In genomic region chrX:22594771-22595170, GRCh38 we compare ENCODE assay signal across 30 cellular contexts.
"Had no signal": no experiment of that assay in that cellular context is flagged by ENCODE, and none has a peak within 500 bp of the region (broad histone marks: within the 10 kb centered on the region; RNA-seq: fewer than 3 reads in every experiment).

No MANE protein-coding gene starts in this region.

- H3K4me1 ChIP-seq: adrenal gland, body of pancreas, esophagus muscularis mucosa, foreskin keratinocyte, gastrocnemius medialis, heart left ventricle had no signal

- H3K4me3 ChIP-seq: adrenal gland, body of pancreas, coronary artery, dorsolateral prefrontal cortex, esophagus muscularis mucosa, gastrocnemius medialis, heart left ventricle had no signal

- H3K9me3 ChIP-seq: adrenal gland, body of pancreas, gastrocnemius medialis, heart left ventricle had no signal

- H3K9me3 Mint-ChIP-seq: activated CD4-positive, alpha-beta memory T cell treated with anti-CD3 and anti-CD28 coated beads, Interleukin-2, amount 10 ng/mL, durations not matched to agents 7 days and 5 days; activated CD4-positive, alpha-beta T cell treated with anti-CD3 and anti-CD28 coated beads, Interleukin-2, amount 10 ng/mL, durations not matched to agents 7 days and 5 days; activated naive CD4-positive, alpha-beta T cell treated with anti-CD3 and anti-CD28 coated beads, Interleukin-2, amount 50 U/mL, for 24 hours; activated naive CD8-positive, alpha-beta T cell treated with anti-CD3 and anti-CD28 coated beads, Interleukin-2, amount 50 U/mL, for 24 hours; activated T-cell treated with anti-CD3 and anti-CD28 coated beads, Interleukin-2, amount 50 U/mL, for 4 hours; activated T-helper 17 cell treated with anti-CD3 and anti-CD28 coated beads, Interleukin-2, amount 50 U/mL, for 72 hours; dendritic cell treated with granulocyte-macrophage colony-stimulating factor and Interleukin-4, amounts not matched to agents 40 ng/mL and 50 ng/mL, for 4 days; endodermal cell; WTC11 had no signal

- H3K27me3 ChIP-seq: adrenal gland, body of pancreas, esophagus muscularis mucosa, foreskin keratinocyte, gastrocnemius medialis, heart left ventricle had no signal

- DNase-seq: activated CD4-positive, alpha-beta memory T cell treated with anti-CD3 and anti-CD28 coated beads, Interleukin-2, amount 10 ng/mL, durations not matched to agents 7 days and 5 days; activated CD4-positive, alpha-beta T cell treated with anti-CD3 and anti-CD28 coated beads for 1 hour; activated CD4-positive, alpha-beta T cell treated with anti-CD3 and anti-CD28 coated beads for 4 hours; activated CD4-positive, alpha-beta T cell treated with anti-CD3 and anti-CD28 coated beads, Interleukin-2, amount 10 ng/mL, durations not matched to agents 7 days and 5 days; activated CD4-positive, alpha-beta T cell treated with anti-CD3 and anti-CD28 coated beads, Interleukin-2, amount 50 U/mL, for 4 hours; activated effector memory CD4-positive, alpha-beta T cell treated with Interleukin-2 at 50 U/mL for 16 hours; activated naive CD4-positive, alpha-beta T cell treated with anti-CD3 and anti-CD28 coated beads for 36 hours; activated naive CD8-positive, alpha-beta T cell treated with anti-CD3 and anti-CD28 coated beads for 36 hours; activated naive CD8-positive, alpha-beta T cell treated with anti-CD3 and anti-CD28 coated beads, Interleukin-2, amount 50 U/mL, for 24 hours; activated T-cell treated with anti-CD3 and anti-CD28 coated beads, Interleukin-2, amount 50 U/mL, for 4 hours; adrenal gland; amygdala; aorta; body of pancreas; effector memory CD4-positive, alpha-beta T cell; endodermal cell; erythroblast; foreskin keratinocyte; gastrocnemius medialis; glutamatergic neuron; heart left ventricle; T-helper 2 cell had no signal

- H3K36me3 Mint-ChIP-seq: activated naive CD4-positive, alpha-beta T cell treated with anti-CD3 and anti-CD28 coated beads, Interleukin-2, amount 50 U/mL, for 24 hours; activated naive CD8-positive, alpha-beta T cell treated with anti-CD3 and anti-CD28 coated beads for 36 hours; WTC11 had no signal

- H3K36me3 ChIP-seq: adrenal gland, esophagus muscularis mucosa, gastrocnemius medialis, heart left ventricle had no signal

- H3K4me1 Mint-ChIP-seq: activated CD4-positive, alpha-beta memory T cell treated with anti-CD3 and anti-CD28 coated beads, Interleukin-2, amount 10 ng/mL, durations not matched to agents 7 days and 5 days; activated CD4-positive, alpha-beta T cell treated with anti-CD3 and anti-CD28 coated beads, Interleukin-2, amount 10 ng/mL, durations not matched to agents 7 days and 5 days; activated naive CD4-positive, alpha-beta T cell treated with anti-CD3 and anti-CD28 coated beads, Interleukin-2, amount 50 U/mL, for 24 hours; activated naive CD8-positive, alpha-beta T cell treated with anti-CD3 and anti-CD28 coated beads for 36 hours; activated naive CD8-positive, alpha-beta T cell treated with anti-CD3 and anti-CD28 coated beads, Interleukin-2, amount 50 U/mL, for 24 hours; activated T-helper 17 cell treated with anti-CD3 and anti-CD28 coated beads, Interleukin-2, amount 50 U/mL, for 72 hours; endodermal cell; WTC11 had no signal

- ATAC-seq: activated naive CD8-positive, alpha-beta T cell treated with anti-CD3 and anti-CD28 coated beads, Interleukin-2, amount 50 U/mL, for 24 hours; activated T-cell treated with anti-CD3 and anti-CD28 coated beads, Interleukin-2, amount 50 U/mL, for 4 hours; activated T-helper 17 cell treated with anti-CD3 and anti-CD28 coated beads, Interleukin-2, amount 50 U/mL, for 72 hours; body of pancreas; foreskin keratinocyte; gastrocnemius medialis; heart left ventricle; WTC11 had no signal

- H3K4me3 Mint-ChIP-seq: activated CD4-positive, alpha-beta memory T cell treated with anti-CD3 and anti-CD28 coated beads, Interleukin-2, amount 10 ng/mL, durations not matched to agents 7 days and 5 days; activated CD4-positive, alpha-beta T cell treated with anti-CD3 and anti-CD28 coated beads, Interleukin-2, amount 10 ng/mL, durations not matched to agents 7 days and 5 days; activated naive CD4-positive, alpha-beta T cell treated with anti-CD3 and anti-CD28 coated beads for 36 hours; activated naive CD4-positive, alpha-beta T cell treated with anti-CD3 and anti-CD28 coated beads, Interleukin-2, amount 50 U/mL, for 24 hours; activated naive CD8-positive, alpha-beta T cell treated with anti-CD3 and anti-CD28 coated beads for 36 hours; activated naive CD8-positive, alpha-beta T cell treated with anti-CD3 and anti-CD28 coated beads, Interleukin-2, amount 50 U/mL, for 24 hours; activated T-cell treated with anti-CD3 and anti-CD28 coated beads, Interleukin-2, amount 50 U/mL, for 4 hours; activated T-helper 17 cell treated with anti-CD3 and anti-CD28 coated beads, Interleukin-2, amount 50 U/mL, for 72 hours; dendritic cell treated with granulocyte-macrophage colony-stimulating factor and Interleukin-4, amounts not matched to agents 40 ng/mL and 50 ng/mL, for 4 days; endodermal cell; WTC11 had no signal

- H3K27ac ChIP-seq: adrenal gland, body of pancreas, coronary artery, dorsolateral prefrontal cortex, esophagus muscularis mucosa, foreskin keratinocyte, gastrocnemius medialis, heart left ventricle, VCaP had no signal

- H3K27me3 Mint-ChIP-seq: activated CD4-positive, alpha-beta memory T cell treated with anti-CD3 and anti-CD28 coated beads, Interleukin-2, amount 10 ng/mL, durations not matched to agents 7 days and 5 days; activated CD4-positive, alpha-beta T cell treated with anti-CD3 and anti-CD28 coated beads, Interleukin-2, amount 10 ng/mL, durations not matched to agents 7 days and 5 days; activated naive CD4-positive, alpha-beta T cell treated with anti-CD3 and anti-CD28 coated beads, Interleukin-2, amount 50 U/mL, for 24 hours; activated naive CD8-positive, alpha-beta T cell treated with anti-CD3 and anti-CD28 coated beads for 36 hours; activated naive CD8-positive, alpha-beta T cell treated with anti-CD3 and anti-CD28 coated beads, Interleukin-2, amount 50 U/mL, for 24 hours; activated T-helper 17 cell treated with anti-CD3 and anti-CD28 coated beads, Interleukin-2, amount 50 U/mL, for 72 hours; dendritic cell treated with granulocyte-macrophage colony-stimulating factor and Interleukin-4, amounts not matched to agents 40 ng/mL and 50 ng/mL, for 4 days had no signal

- H3K27ac Mint-ChIP-seq: activated CD4-positive, alpha-beta memory T cell treated with anti-CD3 and anti-CD28 coated beads, Interleukin-2, amount 10 ng/mL, durations not matched to agents 7 days and 5 days; activated CD4-positive, alpha-beta T cell treated with anti-CD3 and anti-CD28 coated beads, Interleukin-2, amount 10 ng/mL, durations not matched to agents 7 days and 5 days; activated naive CD4-positive, alpha-beta T cell treated with anti-CD3 and anti-CD28 coated beads for 36 hours; activated naive CD4-positive, alpha-beta T cell treated with anti-CD3 and anti-CD28 coated beads, Interleukin-2, amount 50 U/mL, for 24 hours; activated naive CD8-positive, alpha-beta T cell treated with anti-CD3 and anti-CD28 coated beads for 36 hours; activated naive CD8-positive, alpha-beta T cell treated with anti-CD3 and anti-CD28 coated beads, Interleukin-2, amount 50 U/mL, for 24 hours; activated T-helper 17 cell treated with anti-CD3 and anti-CD28 coated beads, Interleukin-2, amount 50 U/mL, for 72 hours; dendritic cell treated with granulocyte-macrophage colony-stimulating factor and Interleukin-4, amounts not matched to agents 40 ng/mL and 50 ng/mL, for 4 days; endodermal cell; WTC11 had no signal
